Comparison of ENCODE assay signal across 1 cellular context in the genomic region with DNA sequence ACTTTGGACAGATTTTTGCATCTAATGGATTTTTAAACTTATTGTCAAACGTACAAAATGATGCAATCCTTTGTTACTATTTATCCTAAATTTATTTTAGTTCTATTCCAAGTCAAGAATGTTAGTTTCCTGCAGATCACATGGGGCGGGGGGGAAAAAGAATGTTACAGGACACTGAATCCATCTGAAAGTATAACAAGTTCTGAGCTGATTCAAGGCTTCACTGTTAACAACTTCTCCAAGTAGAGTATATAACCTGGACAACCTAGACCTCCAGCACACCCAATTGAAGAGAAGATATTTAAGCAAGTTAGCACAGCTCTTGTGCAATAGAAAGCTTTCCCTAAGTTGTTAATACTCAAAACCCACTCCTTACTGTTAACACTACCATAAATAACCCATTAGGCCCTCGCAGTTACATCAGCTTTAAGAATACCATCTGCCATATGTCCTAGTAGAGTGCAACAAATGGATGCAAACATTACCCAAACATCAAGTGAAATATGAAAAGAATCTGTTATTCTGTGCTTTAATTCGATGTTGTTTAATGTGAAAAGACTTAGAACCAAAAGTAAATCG.
TF ChIP-seq lines count a peak whose summit lies in the region.

No MANE protein-coding gene starts in this region.

TF ChIP-seq in HepG2, 621 proteins besides CTCF, POLR2A, EP300 and RAD21 (continued from another document):
- TF ChIP-seq YEATS2 (CRISPR knock-in tag; IDR thresholded peaks at IDR 0.05; ENCODE audit: borderline replicate concordance) (no peak), SUZ12 (IDR thresholded peaks at IDR 0.05; ENCODE audit: low read depth, low read length) (no peak), FOXO4 (CRISPR knock-in tag; conservative IDR thresholded peaks at IDR 0.05) (no peak), ZNF558 (CRISPR knock-in tag; IDR thresholded peaks at IDR 0.05; ENCODE audit: borderline replicate concordance) (no peak), GMEB1 (CRISPR knock-in tag; IDR thresholded peaks at IDR 0.05; ENCODE audit: borderline replicate concordance) (peak; percentile 34; the same call in 1 of the 2 replicates), ZNF510 (CRISPR knock-in tag; IDR thresholded peaks at IDR 0.05; ENCODE audit: low read depth) (no peak), ZNF639 (CRISPR knock-in tag; conservative IDR thresholded peaks at IDR 0.05) (no peak), EED (CRISPR knock-in tag; IDR thresholded peaks at IDR 0.05) (no peak), ZMAT3 (CRISPR knock-in tag; conservative IDR thresholded peaks at IDR 0.05) (no peak), CENPX (CRISPR knock-in tag; IDR thresholded peaks at IDR 0.05) (no peak), HDAC1 (CRISPR knock-in tag; IDR thresholded peaks at IDR 0.05) (peak; percentile 31; the same call in 1 of the 2 replicates), ZNF331 (CRISPR knock-in tag; IDR thresholded peaks at IDR 0.05) (no peak), ZNF33B (CRISPR knock-in tag; IDR thresholded peaks at IDR 0.05) (no peak), FOXM1 (CRISPR knock-in tag; IDR thresholded peaks at IDR 0.05) (no peak), SOX13 (IDR thresholded peaks at IDR 0.05) (no peak), SOX13 (CRISPR knock-in tag; conservative IDR thresholded peaks at IDR 0.05 in 1 of 2, IDR thresholded peaks at IDR 0.05 in 1 of 2) (no peak), JUND (CRISPR knock-in tag; IDR thresholded peaks at IDR 0.05) (no peak), ZFY (CRISPR knock-in tag; IDR thresholded peaks at IDR 0.05) (no peak), POLR2G (IDR thresholded peaks at IDR 0.05; ENCODE audit: low read depth, low read length) (no peak), ZNF232 (CRISPR knock-in tag; IDR thresholded peaks at IDR 0.05; ENCODE audit: borderline replicate concordance) (no peak), ZNF777 (CRISPR knock-in tag; IDR thresholded peaks at IDR 0.05) (no peak), ELF3 (CRISPR knock-in tag; IDR thresholded peaks at IDR 0.05) (no peak), SALL1 (CRISPR knock-in tag; IDR thresholded peaks at IDR 0.05) (no peak), CEBPG (CRISPR knock-in tag; IDR thresholded peaks at IDR 0.05) (peak; percentile 39), ATF7 (IDR thresholded peaks at IDR 0.05) (peak; percentile 31), ATF7 (CRISPR knock-in tag; IDR thresholded peaks at IDR 0.05) (no peak), ZNF468 (CRISPR knock-in tag; IDR thresholded peaks at IDR 0.05) (no peak), CEBPB (IDR thresholded peaks at IDR 0.05; ENCODE audit: borderline replicate concordance, low read depth, low read length) (peak; percentile 66; the same call in 1 of the 2 replicates), ZNF430 (CRISPR knock-in tag; IDR thresholded peaks at IDR 0.05) (no peak), ISL2 (CRISPR knock-in tag; IDR thresholded peaks at IDR 0.05) (no peak)
- TF ChIP-seq, protein P1, sequence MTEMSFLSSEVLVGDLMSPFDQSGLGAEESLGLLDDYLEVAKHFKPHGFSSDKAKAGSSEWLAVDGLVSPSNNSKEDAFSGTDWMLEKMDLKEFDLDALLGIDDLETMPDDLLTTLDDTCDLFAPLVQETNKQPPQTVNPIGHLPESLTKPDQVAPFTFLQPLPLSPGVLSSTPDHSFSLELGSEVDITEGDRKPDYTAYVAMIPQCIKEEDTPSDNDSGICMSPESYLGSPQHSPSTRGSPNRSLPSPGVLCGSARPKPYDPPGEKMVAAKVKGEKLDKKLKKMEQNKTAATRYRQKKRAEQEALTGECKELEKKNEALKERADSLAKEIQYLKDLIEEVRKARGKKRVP (CRISPR knock-in tag; IDR thresholded peaks at IDR 0.05) = peak in 1 of 2 experiments; percentile 78; a peak in 2 of 4 replicates
- TF ChIP-seq, protein P2, sequence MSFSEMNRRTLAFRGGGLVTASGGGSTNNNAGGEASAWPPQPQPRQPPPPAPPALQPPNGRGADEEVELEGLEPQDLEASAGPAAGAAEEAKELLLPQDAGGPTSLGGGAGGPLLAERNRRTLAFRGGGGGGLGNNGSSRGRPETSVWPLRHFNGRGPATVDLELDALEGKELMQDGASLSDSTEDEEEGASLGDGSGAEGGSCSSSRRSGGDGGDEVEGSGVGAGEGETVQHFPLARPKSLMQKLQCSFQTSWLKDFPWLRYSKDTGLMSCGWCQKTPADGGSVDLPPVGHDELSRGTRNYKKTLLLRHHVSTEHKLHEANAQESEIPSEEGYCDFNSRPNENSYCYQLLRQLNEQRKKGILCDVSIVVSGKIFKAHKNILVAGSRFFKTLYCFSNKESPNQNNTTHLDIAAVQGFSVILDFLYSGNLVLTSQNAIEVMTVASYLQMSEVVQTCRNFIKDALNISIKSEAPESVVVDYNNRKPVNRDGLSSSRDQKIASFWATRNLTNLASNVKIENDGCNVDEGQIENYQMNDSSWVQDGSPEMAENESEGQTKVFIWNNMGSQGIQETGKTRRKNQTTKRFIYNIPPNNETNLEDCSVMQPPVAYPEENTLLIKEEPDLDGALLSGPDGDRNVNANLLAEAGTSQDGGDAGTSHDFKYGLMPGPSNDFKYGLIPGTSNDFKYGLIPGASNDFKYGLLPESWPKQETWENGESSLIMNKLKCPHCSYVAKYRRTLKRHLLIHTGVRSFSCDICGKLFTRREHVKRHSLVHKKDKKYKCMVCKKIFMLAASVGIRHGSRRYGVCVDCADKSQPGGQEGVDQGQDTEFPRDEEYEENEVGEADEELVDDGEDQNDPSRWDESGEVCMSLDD (CRISPR knock-in tag; IDR thresholded peaks at IDR 0.05; ENCODE audit: borderline replicate concordance) = no peak
